14 cellular contexts compared by ENCODE assay signal in genomic region chr11:44866301-44866700, GRCh38.
"Had no signal": no experiment of that assay in that cellular context is flagged by ENCODE, and none has a peak within 500 bp of the region (broad histone marks: within the 10 kb centered on the region; RNA-seq: fewer than 3 reads in every experiment).

No MANE protein-coding gene starts in this region.

- DNase-seq: activated CD4-positive, alpha-beta T cell treated with anti-CD3 and anti-CD28 coated beads, Interleukin-2, amount 50 U/mL, for 1 hour; activated CD8-positive, alpha-beta memory T cell treated with anti-CD3 and anti-CD28 coated beads for 24 hours; gastrocnemius medialis; left lung; mesenchymal stem cell; nephron progenitor cell; psoas muscle; stimulated activated CD4-positive, alpha-beta T cell treated with anti-CD3 and anti-CD28 coated beads, Interleukin-2, amount 100 ng/mL, for 24 hours; upper lobe of right lung had no signal

- H3K27me3 ChIP-seq: gastrocnemius medialis, left lung, upper lobe of right lung had no signal

- ATAC-seq: activated CD4-positive, CD25-positive, alpha-beta regulatory T cell treated with anti-CD3 and anti-CD28 coated beads, Interleukin-2, amount 50 U/mL, for 24 hours; gastrocnemius medialis; left lung; psoas muscle; upper lobe of right lung had no signal

- H3K4me1 ChIP-seq: gastrocnemius medialis, psoas muscle had no signal

- H3K4me3 ChIP-seq: gastrocnemius medialis, left lung, psoas muscle, stomach, thoracic aorta, upper lobe of right lung had no signal

- H3K36me3 ChIP-seq: gastrocnemius medialis, left lung, stomach, thoracic aorta, upper lobe of right lung had no signal

- H3K9me3 ChIP-seq: gastrocnemius medialis, psoas muscle, stomach, thoracic aorta, upper lobe of right lung had no signal

- H3K27ac ChIP-seq: epithelial cell of prostate, gastrocnemius medialis, left lung, psoas muscle, thoracic aorta, upper lobe of right lung had no signal

- FAIRE-seq: islet of Langerhans had no signal
